22 cellular contexts compared by ENCODE assay signal in the genomic region with DNA sequence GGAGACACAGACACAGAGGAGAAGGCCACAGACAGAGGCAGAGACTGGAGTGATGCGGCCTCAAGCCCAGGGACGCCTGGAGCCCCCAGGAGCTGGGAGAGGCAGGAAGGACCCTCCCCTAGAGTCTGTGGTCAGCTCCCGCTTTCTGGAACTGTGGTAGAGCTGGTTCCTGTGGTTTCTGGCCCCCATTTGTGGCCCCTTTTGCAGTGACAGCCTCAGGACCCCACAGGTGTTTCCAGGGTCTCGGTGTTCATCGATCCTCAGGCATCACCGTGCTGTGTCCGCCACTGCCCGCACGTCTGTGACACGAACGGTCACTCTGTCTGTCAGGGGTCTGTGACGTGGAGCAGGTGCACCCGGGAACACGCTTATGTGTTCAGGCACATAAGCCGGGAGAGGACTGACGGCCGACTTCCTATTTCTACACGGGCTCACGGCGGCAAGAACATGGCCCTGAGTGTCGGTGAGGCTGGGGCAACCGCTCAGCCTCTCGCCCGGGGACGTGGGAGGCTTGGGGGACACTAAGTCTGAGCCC.
"Had no signal": no experiment of that assay in that cellular context is flagged by ENCODE, and none has a peak within 500 bp of the region (broad histone marks: within the 10 kb centered on the region; RNA-seq: fewer than 3 reads in every experiment).

No MANE protein-coding gene starts in this region.

- ATAC-seq: activated CD8-positive, alpha-beta T cell treated with anti-CD3 and anti-CD28 coated beads, Interleukin-2, amount 10 ng/mL, durations not matched to agents 7 days and 5 days; body of pancreas; pancreas; T-helper 17 cell had no signal

- DNase-seq: activated CD4-positive, alpha-beta T cell treated with anti-CD3 and anti-CD28 coated beads for 48 hours; activated CD8-positive, alpha-beta T cell treated with anti-CD3 and anti-CD28 coated beads, Interleukin-2, amount 10 ng/mL, durations not matched to agents 7 days and 5 days; activated gamma-delta T cell treated with Interleukin-2 at 50 U/mL for 16 hours; activated T-cell treated with anti-CD3 and anti-CD28 coated beads, Interleukin-2, amount 50 U/mL, for 48 hours; amniotic stem cell; central memory CD4-positive, alpha-beta T cell; cortex of kidney; effector CD4-positive, alpha-beta T cell; esophagus squamous epithelium; hypothalamus; midbrain; naive B cell; small intestine; stimulated activated CD4-positive, alpha-beta T cell treated with anti-CD3 and anti-CD28 coated beads, Interleukin-4, amount 100 ng/mL, for 4 hours; stimulated activated CD8-positive, alpha-beta memory T cell treated with anti-CD3 and anti-CD28 coated beads, Interleukin-4, amount 100 ng/mL, for 48 hours; stimulated activated naive CD8-positive, alpha-beta T cell treated with anti-CD3 and anti-CD28 coated beads, Interleukin-15, amount 100 ng/mL, for 72 hours; T-helper 17 cell; testis had no signal

- H3K4me1 ChIP-seq: body of pancreas, esophagus squamous epithelium, pancreas, testis had no signal

- H3K4me3 ChIP-seq: body of pancreas, esophagus squamous epithelium, lung, pancreas, testis had no signal

- H3K27me3 Mint-ChIP-seq: activated naive CD8-positive, alpha-beta T cell; naive B cell; stimulated activated naive CD8-positive, alpha-beta T cell treated with anti-CD3 and anti-CD28 coated beads, Interleukin-15, amount 100 ng/mL, for 72 hours; T-helper 17 cell had no signal

- H3K4me3 Mint-ChIP-seq: activated CD8-positive, alpha-beta T cell treated with anti-CD3 and anti-CD28 coated beads, Interleukin-2, amount 10 ng/mL, durations not matched to agents 7 days and 5 days; activated naive CD8-positive, alpha-beta T cell; naive B cell; stimulated activated naive CD8-positive, alpha-beta T cell treated with anti-CD3 and anti-CD28 coated beads, Interleukin-15, amount 100 ng/mL, for 72 hours; T-helper 17 cell had no signal

- H3K9me3 ChIP-seq: body of pancreas, esophagus squamous epithelium, pancreas, testis had no signal

- H3K27ac ChIP-seq: body of pancreas, esophagus squamous epithelium, pancreas, testis had no signal

- H3K27me3 ChIP-seq: body of pancreas, esophagus squamous epithelium, pancreas, testis had no signal

- H3K4me1 Mint-ChIP-seq: stimulated activated naive CD8-positive, alpha-beta T cell treated with anti-CD3 and anti-CD28 coated beads, Interleukin-15, amount 100 ng/mL, for 72 hours had no signal

- H3K9me3 Mint-ChIP-seq: stimulated activated naive CD8-positive, alpha-beta T cell treated with anti-CD3 and anti-CD28 coated beads, Interleukin-15, amount 100 ng/mL, for 72 hours had no signal

- H3K27ac Mint-ChIP-seq: activated CD8-positive, alpha-beta T cell treated with anti-CD3 and anti-CD28 coated beads, Interleukin-2, amount 10 ng/mL, durations not matched to agents 7 days and 5 days; activated naive CD8-positive, alpha-beta T cell; T-helper 17 cell had no signal
